In the genomic region with DNA sequence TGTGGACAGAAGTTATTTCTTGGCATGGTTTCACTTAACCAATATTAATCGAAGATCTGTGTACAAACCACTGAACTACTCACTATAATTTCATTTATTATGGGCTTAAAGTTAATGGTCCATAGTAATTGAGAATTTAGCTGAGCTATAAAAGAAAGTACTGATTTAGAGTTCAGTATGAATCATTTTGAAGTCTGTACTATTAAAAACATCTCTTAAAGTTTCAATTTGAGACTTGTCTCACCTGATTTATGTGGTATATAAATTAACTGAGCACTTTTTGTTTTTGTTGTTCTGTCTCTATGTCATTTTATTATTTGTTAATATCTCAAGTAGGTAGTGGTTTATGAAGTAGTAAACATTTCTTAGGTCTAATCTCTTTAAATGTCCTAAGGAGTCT, we compare ENCODE assay signal across 36 cellular contexts. TPM values are rescaled to one million over a fixed set of nuclear protein-coding genes. Genes with fewer than 3 reads are reported as not detected.
"Had no signal": no experiment of that assay in that cellular context is flagged by ENCODE, and none has a peak within 500 bp of the region (broad histone marks: within the 10 kb centered on the region; RNA-seq: fewer than 3 reads in every experiment).

No MANE protein-coding gene starts in this region.

- FAIRE-seq: astrocyte had no signal

- DNase-seq: activated B cell treated with CpG ODN at 0.5 μM for 24 hours; activated CD4-positive, alpha-beta memory T cell treated with anti-CD3 and anti-CD28 coated beads for 36 hours; activated CD4-positive, alpha-beta T cell treated with anti-CD3 and anti-CD28 coated beads for 4 hours; activated CD4-positive, alpha-beta T cell treated with anti-CD3 and anti-CD28 coated beads, Interleukin-2, amount 10 ng/mL, durations not matched to agents 24 days and 14 days; activated CD4-positive, alpha-beta T cell treated with anti-CD3 and anti-CD28 coated beads, Interleukin-2, amount 50 U/mL, for 1 hour; activated CD4-positive, alpha-beta T cell treated with anti-CD3 and anti-CD28 coated beads, Interleukin-2, amount 50 U/mL, for 4 hours; activated CD4-positive, CD25-positive, alpha-beta regulatory T cell treated with anti-CD3 and anti-CD28 coated beads, Interleukin-2, amount 50 U/mL, for 72 hours; activated CD8-positive, alpha-beta memory T cell treated with anti-CD3 and anti-CD28 coated beads, Interleukin-2, amount 50 U/mL, for 4 hours; activated CD8-positive, alpha-beta T cell treated with anti-CD3 and anti-CD28 coated beads for 36 hours; activated effector memory CD4-positive, alpha-beta T cell treated with anti-CD3 and anti-CD28 coated beads, Interleukin-2, amount 50 U/mL, for 16 hours; activated gamma-delta T cell treated with Interleukin-2 at 50 U/mL for 16 hours; activated naive CD4-positive, alpha-beta T cell; activated naive CD4-positive, alpha-beta T cell treated with anti-CD3 and anti-CD28 coated beads for 36 hours; activated naive CD4-positive, alpha-beta T cell treated with anti-CD3 and anti-CD28 coated beads, Interleukin-2, amount 50 U/mL, for 16 hours; activated naive CD8-positive, alpha-beta T cell treated with anti-CD3 and anti-CD28 coated beads for 36 hours; activated T-cell treated with anti-CD3 and anti-CD28 coated beads for 4 hours; activated T-cell treated with anti-CD3 and anti-CD28 coated beads, Interleukin-2, amount 50 U/mL, for 1 hour; activated T-cell treated with anti-CD3 and anti-CD28 coated beads, Interleukin-2, amount 50 U/mL, for 4 hours; activated T-cell treated with anti-CD3 and anti-CD28 coated beads, Interleukin-2, amount 50 U/mL, for 72 hours; adrenal gland; amniotic stem cell; aorta; body of pancreas; brain microvascular endothelial cell; central memory CD4-positive, alpha-beta T cell; T-helper 2 cell; T-helper 9 cell had no signal

- H3K9me3 Mint-ChIP-seq: activated B cell treated with CpG ODN at 0.5 μM for 24 hours; activated CD4-positive, alpha-beta memory T cell treated with anti-CD3 and anti-CD28 coated beads for 36 hours; activated CD4-positive, alpha-beta T cell treated with anti-CD3 and anti-CD28 coated beads, Interleukin-2, amount 10 ng/mL, durations not matched to agents 24 days and 14 days; activated CD8-positive, alpha-beta T cell treated with anti-CD3 and anti-CD28 coated beads for 36 hours; activated naive CD4-positive, alpha-beta T cell treated with anti-CD3 and anti-CD28 coated beads for 36 hours; activated naive CD4-positive, alpha-beta T cell treated with anti-CD3 and anti-CD28 coated beads, Interleukin-2, amount 50 U/mL, for 72 hours; activated naive CD8-positive, alpha-beta T cell treated with anti-CD3 and anti-CD28 coated beads for 36 hours; activated T-cell treated with anti-CD3 and anti-CD28 coated beads, Interleukin-2, amount 50 U/mL, for 4 hours; activated T-cell treated with anti-CD3 and anti-CD28 coated beads, Interleukin-2, amount 50 U/mL, for 72 hours; activated T-helper 1 cell treated with anti-CD3 and anti-CD28 coated beads, Interleukin-12 subunit alpha, Interleukin-12 subunit beta, Interleukin-2, Interleukin-4 antibody, amounts not matched to agents 30 ng/mL and 10 ng/mL and 1 ng/mL, durations not matched to agents 14 hours and 24 hours and 36 hours; activated T-helper 17 cell treated with anti-CD3 and anti-CD28 coated beads, Interleukin-2, amount 50 U/mL, for 72 hours; T-helper 2 cell treated with Interferon-gamma antibody and Interleukin-4, amounts not matched to agents 5 μg/mL and 100 μg/mL, for 36 hours had no signal

- H3K9me3 ChIP-seq: adrenal gland, body of pancreas, breast epithelium had no signal

- H3K4me3 ChIP-seq: adrenal gland, body of pancreas, breast epithelium had no signal

- H3K27ac Mint-ChIP-seq: activated B cell treated with CpG ODN at 0.5 μM for 24 hours; activated CD4-positive, alpha-beta memory T cell treated with anti-CD3 and anti-CD28 coated beads for 36 hours; activated CD4-positive, alpha-beta T cell treated with anti-CD3 and anti-CD28 coated beads, Interleukin-2, amount 10 ng/mL, durations not matched to agents 24 days and 14 days; activated CD8-positive, alpha-beta T cell treated with anti-CD3 and anti-CD28 coated beads for 36 hours; activated naive CD4-positive, alpha-beta T cell treated with anti-CD3 and anti-CD28 coated beads for 36 hours; activated naive CD4-positive, alpha-beta T cell treated with anti-CD3 and anti-CD28 coated beads, Interleukin-2, amount 50 U/mL, for 72 hours; activated naive CD8-positive, alpha-beta T cell treated with anti-CD3 and anti-CD28 coated beads for 36 hours; activated T-cell treated with anti-CD3 and anti-CD28 coated beads, Interleukin-2, amount 50 U/mL, for 72 hours; activated T-helper 1 cell treated with anti-CD3 and anti-CD28 coated beads, Interleukin-12 subunit alpha, Interleukin-12 subunit beta, Interleukin-2, Interleukin-4 antibody, amounts not matched to agents 30 ng/mL and 10 ng/mL and 1 ng/mL, durations not matched to agents 14 hours and 24 hours and 36 hours; activated T-helper 17 cell treated with anti-CD3 and anti-CD28 coated beads, Interleukin-2, amount 50 U/mL, for 72 hours; T-helper 2 cell treated with Interferon-gamma antibody and Interleukin-4, amounts not matched to agents 5 μg/mL and 100 μg/mL, for 36 hours had no signal

- H3K4me1 Mint-ChIP-seq: activated B cell treated with CpG ODN at 0.5 μM for 24 hours; activated CD4-positive, alpha-beta T cell treated with anti-CD3 and anti-CD28 coated beads, Interleukin-2, amount 10 ng/mL, durations not matched to agents 24 days and 14 days; activated T-helper 17 cell treated with anti-CD3 and anti-CD28 coated beads, Interleukin-2, amount 50 U/mL, for 72 hours had no signal

- H3K27ac ChIP-seq: adrenal gland, body of pancreas, brain microvascular endothelial cell, breast epithelium, VCaP had no signal

- H3K36me3 ChIP-seq: brain microvascular endothelial cell, breast epithelium had no signal

- H3K27me3 ChIP-seq: adrenal gland, body of pancreas, brain microvascular endothelial cell, breast epithelium had no signal

- H3K4me1 ChIP-seq: adrenal gland, body of pancreas, breast epithelium had no signal

- H3K4me3 Mint-ChIP-seq: activated B cell treated with CpG ODN at 0.5 μM for 24 hours; activated CD4-positive, alpha-beta memory T cell treated with anti-CD3 and anti-CD28 coated beads for 36 hours; activated CD4-positive, alpha-beta T cell treated with anti-CD3 and anti-CD28 coated beads, Interleukin-2, amount 10 ng/mL, durations not matched to agents 24 days and 14 days; activated CD8-positive, alpha-beta T cell treated with anti-CD3 and anti-CD28 coated beads for 36 hours; activated naive CD4-positive, alpha-beta T cell treated with anti-CD3 and anti-CD28 coated beads for 36 hours; activated naive CD8-positive, alpha-beta T cell treated with anti-CD3 and anti-CD28 coated beads for 36 hours; activated T-cell treated with anti-CD3 and anti-CD28 coated beads, Interleukin-2, amount 50 U/mL, for 4 hours; activated T-cell treated with anti-CD3 and anti-CD28 coated beads, Interleukin-2, amount 50 U/mL, for 72 hours; activated T-helper 1 cell treated with anti-CD3 and anti-CD28 coated beads, Interleukin-12 subunit alpha, Interleukin-12 subunit beta, Interleukin-2, Interleukin-4 antibody, amounts not matched to agents 30 ng/mL and 10 ng/mL and 1 ng/mL, durations not matched to agents 14 hours and 24 hours and 36 hours; activated T-helper 17 cell treated with anti-CD3 and anti-CD28 coated beads, Interleukin-2, amount 50 U/mL, for 72 hours; T-helper 2 cell treated with Interferon-gamma antibody and Interleukin-4, amounts not matched to agents 5 μg/mL and 100 μg/mL, for 36 hours had no signal

- ATAC-seq: activated CD8-positive, alpha-beta T cell treated with anti-CD3 and anti-CD28 coated beads for 36 hours; activated naive CD4-positive, alpha-beta T cell treated with anti-CD3 and anti-CD28 coated beads, Interleukin-2, amount 50 U/mL, for 72 hours; activated T-cell treated with anti-CD3 and anti-CD28 coated beads, Interleukin-2, amount 50 U/mL, for 4 hours; activated T-cell treated with anti-CD3 and anti-CD28 coated beads, Interleukin-2, amount 50 U/mL, for 72 hours; activated T-helper 17 cell treated with anti-CD3 and anti-CD28 coated beads, Interleukin-2, amount 50 U/mL, for 72 hours; body of pancreas had no signal

RNA-seq across cellular contexts. Expression of gene FAM162B, which starts 59.6 kb away (rescaled TPM):
- total RNA-seq: activated B cell treated with CpG ODN at 0.5 μM for 24 hours; activated CD4-positive, alpha-beta memory T cell treated with anti-CD3 and anti-CD28 coated beads for 36 hours; activated CD4-positive, alpha-beta T cell treated with anti-CD3 and anti-CD28 coated beads, Interleukin-2, amount 10 ng/mL, durations not matched to agents 24 days and 14 days; activated CD8-positive, alpha-beta memory T cell treated with anti-CD3 and anti-CD28 coated beads for 36 hours; activated CD8-positive, alpha-beta T cell treated with anti-CD3 and anti-CD28 coated beads for 36 hours; activated naive CD4-positive, alpha-beta T cell treated with anti-CD3 and anti-CD28 coated beads for 36 hours; activated naive CD4-positive, alpha-beta T cell treated with anti-CD3 and anti-CD28 coated beads, Interleukin-2, amount 50 U/mL, for 72 hours; activated naive CD8-positive, alpha-beta T cell treated with anti-CD3 and anti-CD28 coated beads for 36 hours; activated T-cell treated with anti-CD3 and anti-CD28 coated beads, Interleukin-2, amount 50 U/mL, for 4 hours; activated T-cell treated with anti-CD3 and anti-CD28 coated beads, Interleukin-2, amount 50 U/mL, for 72 hours; activated T-helper 1 cell treated with anti-CD3 and anti-CD28 coated beads, Interleukin-12 subunit alpha, Interleukin-12 subunit beta, Interleukin-2, Interleukin-4 antibody, amounts not matched to agents 30 ng/mL and 10 ng/mL and 1 ng/mL, durations not matched to agents 14 hours and 24 hours and 36 hours; activated T-helper 17 cell treated with anti-CD3 and anti-CD28 coated beads, Interleukin-2, amount 50 U/mL, for 72 hours; astrocyte; body of pancreas; T-helper 1 cell treated with Interleukin-12 subunit alpha and Interleukin-12 subunit beta and Interleukin-4 antibody, amounts not matched to agents 30 ng/mL and 1 ng/mL, for 36 hours had no signal
